ENCODE assay signal across 2 cellular contexts in the genomic region with DNA sequence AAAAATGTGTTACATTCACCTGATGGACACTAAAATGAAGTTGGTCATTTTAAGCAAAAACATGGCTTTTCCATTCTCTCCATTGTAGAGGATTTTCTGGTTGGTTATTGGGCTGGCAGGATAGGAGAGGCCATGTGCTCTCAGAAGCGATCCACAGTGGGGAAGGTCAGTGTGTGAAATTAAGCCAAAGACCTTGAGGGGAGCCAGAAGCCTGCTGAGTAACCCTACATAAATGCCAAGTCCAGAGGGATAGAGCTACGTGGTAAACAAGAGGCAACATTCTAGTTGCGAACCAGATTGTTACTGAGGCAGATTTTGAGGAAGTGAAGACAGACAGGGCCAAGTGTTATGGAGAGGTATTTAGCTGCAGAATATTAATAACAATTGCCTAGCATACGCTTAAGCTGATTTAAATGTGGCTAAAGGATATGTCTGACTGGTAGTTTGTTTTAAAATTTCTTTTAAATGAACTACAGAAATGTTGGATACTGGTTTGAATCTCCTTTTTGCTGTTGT.
TF ChIP-seq lines count a peak whose summit lies in the region.

No MANE protein-coding gene starts in this region.

TF ChIP-seq in HepG2, 621 proteins besides CTCF, POLR2A, EP300 and RAD21 (continues in another document):
- TF ChIP-seq SOX5 (CRISPR knock-in tag; IDR thresholded peaks at IDR 0.05; ENCODE audit: borderline replicate concordance), result no peak
- TF ChIP-seq ZNF121 (CRISPR knock-in tag; IDR thresholded peaks at IDR 0.05), result no peak
- TF ChIP-seq, protein P1, sequence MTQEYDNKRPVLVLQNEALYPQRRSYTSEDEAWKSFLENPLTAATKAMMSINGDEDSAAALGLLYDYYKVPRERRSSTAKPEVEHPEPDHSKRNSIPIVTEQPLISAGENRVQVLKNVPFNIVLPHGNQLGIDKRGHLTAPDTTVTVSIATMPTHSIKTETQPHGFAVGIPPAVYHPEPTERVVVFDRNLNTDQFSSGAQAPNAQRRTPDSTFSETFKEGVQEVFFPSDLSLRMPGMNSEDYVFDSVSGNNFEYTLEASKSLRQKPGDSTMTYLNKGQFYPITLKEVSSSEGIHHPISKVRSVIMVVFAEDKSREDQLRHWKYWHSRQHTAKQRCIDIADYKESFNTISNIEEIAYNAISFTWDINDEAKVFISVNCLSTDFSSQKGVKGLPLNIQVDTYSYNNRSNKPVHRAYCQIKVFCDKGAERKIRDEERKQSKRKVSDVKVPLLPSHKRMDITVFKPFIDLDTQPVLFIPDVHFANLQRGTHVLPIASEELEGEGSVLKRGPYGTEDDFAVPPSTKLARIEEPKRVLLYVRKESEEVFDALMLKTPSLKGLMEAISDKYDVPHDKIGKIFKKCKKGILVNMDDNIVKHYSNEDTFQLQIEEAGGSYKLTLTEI (CRISPR knock-in tag; conservative IDR thresholded peaks at IDR 0.05), result no peak
- TF ChIP-seq, protein P2, sequence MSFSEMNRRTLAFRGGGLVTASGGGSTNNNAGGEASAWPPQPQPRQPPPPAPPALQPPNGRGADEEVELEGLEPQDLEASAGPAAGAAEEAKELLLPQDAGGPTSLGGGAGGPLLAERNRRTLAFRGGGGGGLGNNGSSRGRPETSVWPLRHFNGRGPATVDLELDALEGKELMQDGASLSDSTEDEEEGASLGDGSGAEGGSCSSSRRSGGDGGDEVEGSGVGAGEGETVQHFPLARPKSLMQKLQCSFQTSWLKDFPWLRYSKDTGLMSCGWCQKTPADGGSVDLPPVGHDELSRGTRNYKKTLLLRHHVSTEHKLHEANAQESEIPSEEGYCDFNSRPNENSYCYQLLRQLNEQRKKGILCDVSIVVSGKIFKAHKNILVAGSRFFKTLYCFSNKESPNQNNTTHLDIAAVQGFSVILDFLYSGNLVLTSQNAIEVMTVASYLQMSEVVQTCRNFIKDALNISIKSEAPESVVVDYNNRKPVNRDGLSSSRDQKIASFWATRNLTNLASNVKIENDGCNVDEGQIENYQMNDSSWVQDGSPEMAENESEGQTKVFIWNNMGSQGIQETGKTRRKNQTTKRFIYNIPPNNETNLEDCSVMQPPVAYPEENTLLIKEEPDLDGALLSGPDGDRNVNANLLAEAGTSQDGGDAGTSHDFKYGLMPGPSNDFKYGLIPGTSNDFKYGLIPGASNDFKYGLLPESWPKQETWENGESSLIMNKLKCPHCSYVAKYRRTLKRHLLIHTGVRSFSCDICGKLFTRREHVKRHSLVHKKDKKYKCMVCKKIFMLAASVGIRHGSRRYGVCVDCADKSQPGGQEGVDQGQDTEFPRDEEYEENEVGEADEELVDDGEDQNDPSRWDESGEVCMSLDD (CRISPR knock-in tag; IDR thresholded peaks at IDR 0.05; ENCODE audit: borderline replicate concordance), result no peak
- TF ChIP-seq ZNF317 (CRISPR knock-in tag; IDR thresholded peaks at IDR 0.05), result no peak
- TF ChIP-seq ZMYM3 (CRISPR knock-in tag; IDR thresholded peaks at IDR 0.05), result no peak
- TF ChIP-seq, protein P3, sequence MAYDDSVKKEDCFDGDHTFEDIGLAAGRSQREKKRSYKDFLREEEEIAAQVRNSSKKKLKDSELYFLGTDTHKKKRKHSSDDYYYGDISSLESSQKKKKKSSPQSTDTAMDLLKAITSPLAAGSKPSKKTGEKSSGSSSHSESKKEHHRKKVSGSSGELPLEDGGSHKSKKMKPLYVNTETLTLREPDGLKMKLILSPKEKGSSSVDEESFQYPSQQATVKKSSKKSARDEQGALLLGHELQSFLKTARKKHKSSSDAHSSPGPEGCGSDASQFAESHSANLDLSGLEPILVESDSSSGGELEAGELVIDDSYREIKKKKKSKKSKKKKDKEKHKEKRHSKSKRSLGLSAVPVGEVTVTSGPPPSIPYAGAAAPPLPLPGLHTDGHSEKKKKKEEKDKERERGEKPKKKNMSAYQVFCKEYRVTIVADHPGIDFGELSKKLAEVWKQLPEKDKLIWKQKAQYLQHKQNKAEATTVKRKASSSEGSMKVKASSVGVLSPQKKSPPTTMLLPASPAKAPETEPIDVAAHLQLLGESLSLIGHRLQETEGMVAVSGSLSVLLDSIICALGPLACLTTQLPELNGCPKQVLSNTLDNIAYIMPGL (CRISPR knock-in tag; IDR thresholded peaks at IDR 0.05; ENCODE audit: borderline replicate concordance in 1 of 2, low read depth in 1 of 2), result no peak
- TF ChIP-seq, protein P4, sequence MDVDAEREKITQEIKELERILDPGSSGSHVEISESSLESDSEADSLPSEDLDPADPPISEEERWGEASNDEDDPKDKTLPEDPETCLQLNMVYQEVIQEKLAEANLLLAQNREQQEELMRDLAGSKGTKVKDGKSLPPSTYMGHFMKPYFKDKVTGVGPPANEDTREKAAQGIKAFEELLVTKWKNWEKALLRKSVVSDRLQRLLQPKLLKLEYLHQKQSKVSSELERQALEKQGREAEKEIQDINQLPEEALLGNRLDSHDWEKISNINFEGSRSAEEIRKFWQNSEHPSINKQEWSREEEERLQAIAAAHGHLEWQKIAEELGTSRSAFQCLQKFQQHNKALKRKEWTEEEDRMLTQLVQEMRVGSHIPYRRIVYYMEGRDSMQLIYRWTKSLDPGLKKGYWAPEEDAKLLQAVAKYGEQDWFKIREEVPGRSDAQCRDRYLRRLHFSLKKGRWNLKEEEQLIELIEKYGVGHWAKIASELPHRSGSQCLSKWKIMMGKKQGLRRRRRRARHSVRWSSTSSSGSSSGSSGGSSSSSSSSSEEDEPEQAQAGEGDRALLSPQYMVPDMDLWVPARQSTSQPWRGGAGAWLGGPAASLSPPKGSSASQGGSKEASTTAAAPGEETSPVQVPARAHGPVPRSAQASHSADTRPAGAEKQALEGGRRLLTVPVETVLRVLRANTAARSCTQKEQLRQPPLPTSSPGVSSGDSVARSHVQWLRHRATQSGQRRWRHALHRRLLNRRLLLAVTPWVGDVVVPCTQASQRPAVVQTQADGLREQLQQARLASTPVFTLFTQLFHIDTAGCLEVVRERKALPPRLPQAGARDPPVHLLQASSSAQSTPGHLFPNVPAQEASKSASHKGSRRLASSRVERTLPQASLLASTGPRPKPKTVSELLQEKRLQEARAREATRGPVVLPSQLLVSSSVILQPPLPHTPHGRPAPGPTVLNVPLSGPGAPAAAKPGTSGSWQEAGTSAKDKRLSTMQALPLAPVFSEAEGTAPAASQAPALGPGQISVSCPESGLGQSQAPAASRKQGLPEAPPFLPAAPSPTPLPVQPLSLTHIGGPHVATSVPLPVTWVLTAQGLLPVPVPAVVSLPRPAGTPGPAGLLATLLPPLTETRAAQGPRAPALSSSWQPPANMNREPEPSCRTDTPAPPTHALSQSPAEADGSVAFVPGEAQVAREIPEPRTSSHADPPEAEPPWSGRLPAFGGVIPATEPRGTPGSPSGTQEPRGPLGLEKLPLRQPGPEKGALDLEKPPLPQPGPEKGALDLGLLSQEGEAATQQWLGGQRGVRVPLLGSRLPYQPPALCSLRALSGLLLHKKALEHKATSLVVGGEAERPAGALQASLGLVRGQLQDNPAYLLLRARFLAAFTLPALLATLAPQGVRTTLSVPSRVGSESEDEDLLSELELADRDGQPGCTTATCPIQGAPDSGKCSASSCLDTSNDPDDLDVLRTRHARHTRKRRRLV (CRISPR knock-in tag; IDR thresholded peaks at IDR 0.05), result no peak

TF ChIP-seq in H1, 55 proteins besides CTCF, POLR2A, EP300 and RAD21:
- TF ChIP-seq POLR2AphosphoS5 (IDR thresholded peaks at IDR 0.05; ENCODE audit: low read depth, low read length) (no peak), TAF1 (IDR thresholded peaks at IDR 0.05; ENCODE audit: low read depth, low read length) (no peak), SIN3A (conservative IDR thresholded peaks at IDR 0.05 in 1 of 2, IDR thresholded peaks at IDR 0.05 in 1 of 2; ENCODE audit: low read depth in 1 of 2, low read length in 2 of 2) (no peak), CBX5 (IDR thresholded peaks at IDR 0.05; ENCODE audit: low read depth, low read length) (no peak), CREB1 (IDR thresholded peaks at IDR 0.05) (no peak), HDAC6 (IDR thresholded peaks at IDR 0.05; ENCODE audit: low read depth, low read length) (no peak), JUND (IDR thresholded peaks at IDR 0.05; ENCODE audit: low read length) (no peak), SP4 (IDR thresholded peaks at IDR 0.05; ENCODE audit: low read length) (no peak)
- TF ChIP-seq, protein P5, sequence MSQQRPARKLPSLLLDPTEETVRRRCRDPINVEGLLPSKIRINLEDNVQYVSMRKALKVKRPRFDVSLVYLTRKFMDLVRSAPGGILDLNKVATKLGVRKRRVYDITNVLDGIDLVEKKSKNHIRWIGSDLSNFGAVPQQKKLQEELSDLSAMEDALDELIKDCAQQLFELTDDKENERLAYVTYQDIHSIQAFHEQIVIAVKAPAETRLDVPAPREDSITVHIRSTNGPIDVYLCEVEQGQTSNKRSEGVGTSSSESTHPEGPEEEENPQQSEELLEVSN (IDR thresholded peaks at IDR 0.05), result no peak
- TF ChIP-seq, protein P6, sequence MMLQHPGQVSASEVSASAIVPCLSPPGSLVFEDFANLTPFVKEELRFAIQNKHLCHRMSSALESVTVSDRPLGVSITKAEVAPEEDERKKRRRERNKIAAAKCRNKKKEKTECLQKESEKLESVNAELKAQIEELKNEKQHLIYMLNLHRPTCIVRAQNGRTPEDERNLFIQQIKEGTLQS (IDR thresholded peaks at IDR 0.05; ENCODE audit: insufficient read depth, low read depth, low read length), result no peak
TF ChIP-seq in H1: peak in this region for 0.
